Comparison of ENCODE assay signal across 18 cellular contexts in the genomic region with DNA sequence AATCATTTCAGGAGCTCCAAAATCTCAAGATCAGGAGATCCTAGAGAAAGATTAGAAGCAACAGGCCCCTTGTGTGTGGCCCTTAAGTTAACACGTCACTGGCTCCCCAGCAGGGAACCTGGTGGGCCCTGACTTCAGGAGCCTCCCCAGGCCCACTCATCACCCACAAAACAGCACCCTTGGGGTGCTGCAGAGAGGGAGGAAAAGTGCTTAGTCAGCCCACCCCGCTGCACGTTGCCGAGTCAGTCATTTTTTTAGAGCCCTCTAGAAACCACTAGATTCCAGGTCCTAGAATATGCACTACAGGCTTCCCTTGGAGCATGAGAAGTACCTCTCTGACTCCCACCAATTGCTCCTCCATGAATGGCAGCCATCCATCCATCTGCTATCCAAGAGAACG.
A peak's percentile ranks its signal among the peaks of the same experiment; 100 is the strongest.
DNase-seq lines count a peak whose midpoint lies in the region; ATAC-seq, FAIRE-seq and TF ChIP-seq lines count a peak whose summit lies in the region.
"Had no signal": no experiment of that assay in that cellular context is flagged by ENCODE, and none has a peak within 500 bp of the region (broad histone marks: within the 10 kb centered on the region; RNA-seq: fewer than 3 reads in every experiment).

No MANE protein-coding gene starts in this region.

- H3K36me3 Mint-ChIP-seq in astrocyte (ENCODE audit: low read depth, unreplicated experiment), result peaks cover 6% of the 10 kb centered on the region
- H3K36me3 Mint-ChIP-seq in natural killer cell, result no peaks in the 10 kb centered on the region

- no peak for ATAC-seq in natural killer cell
- ATAC-seq in HG03045 (IDR thresholded peaks at IDR 0.05; ENCODE audit: unreplicated experiment), result no peak

- H3K4me1 ChIP-seq in Peyer's patch (peaks cover 0 to 19% (median 3%) of the 10 kb centered on the region in 4 donors), astrocyte (ENCODE audit: insufficient read depth, low read length) (peaks cover 7% of the 10 kb centered on the region), tibial artery (peaks cover 0 to 33% (median 25%) of the 10 kb centered on the region in 4 donors)

- no peak for FAIRE-seq in astrocyte (lab: Jason Lieb, UNC)
- FAIRE-seq: colon, frontal cortex had no signal

- peaks cover 61% of the 10 kb centered on the region for H3K79me2 ChIP-seq in astrocyte (ENCODE audit: insufficient read depth, low read length)

- no peak overlapping the region for H3K4me2 ChIP-seq in astrocyte (ENCODE audit: low read length)

- H3K27ac Mint-ChIP-seq in astrocyte (ENCODE audit: unreplicated experiment) (peak overlapping the region; percentile 22), natural killer cell (peak overlapping the region; percentile 34 to 76)
- H3K27ac Mint-ChIP-seq: progenitor cell of endocrine pancreas had no signal

- no peak for TF ChIP-seq CTCF in Peyer's patch (IDR thresholded peaks at IDR 0.05)
- TF ChIP-seq CTCF in astrocyte (IDR thresholded peaks at IDR 0.05; ENCODE audit: insufficient read depth, low read depth, low read length), result no peak
- no peak for TF ChIP-seq CTCF in natural killer cell (IDR thresholded peaks at IDR 0.05)
- no peak for TF ChIP-seq CTCF in tibial artery (IDR thresholded peaks at IDR 0.05)

- H4K20me1 ChIP-seq in astrocyte (ENCODE audit: insufficient read depth, low read length), result peaks cover 91% of the 10 kb centered on the region

- H3K27ac ChIP-seq in Peyer's patch, result peak overlapping the region in 3 of 4 donors; percentile 11 to 86 (median 35)
- H3K27ac ChIP-seq in astrocyte (ENCODE audit: low read depth, low read length), result no peak overlapping the region
- peak overlapping the region; percentile 81 to 84 for H3K27ac ChIP-seq in tibial artery
- H3K27ac ChIP-seq: C4-2B had no signal

- no peaks in the 10 kb centered on the region for H3K9me3 ChIP-seq in Peyer's patch
- H3K9me3 ChIP-seq in astrocyte (ENCODE audit: insufficient read depth, low read depth, low read length), result no peaks in the 10 kb centered on the region
- no peaks in the 10 kb centered on the region for H3K9me3 ChIP-seq in tibial artery

- no peaks in the 10 kb centered on the region for H3K36me3 ChIP-seq in Peyer's patch
- no peaks in the 10 kb centered on the region for H3K36me3 ChIP-seq in astrocyte (ENCODE audit: insufficient read depth, low read length)
- no peaks in the 10 kb centered on the region for H3K36me3 ChIP-seq in tibial artery

- intact Hi-C loops in natural killer cell (cut with micrococcal nuclease) (no loop called here), tibial artery (cut with DNase I; ENCODE audit: low total_unique reads) (no loop called here)

- H2AFZ ChIP-seq in astrocyte (ENCODE audit: low read depth, low read length), result no peak overlapping the region

- H3K4me3 ChIP-seq in Peyer's patch (no peak overlapping the region), astrocyte (ENCODE audit: insufficient read depth, low read depth, low read length) (no peak overlapping the region), tibial artery (no peak overlapping the region)

- no peak overlapping the region for H3K9ac ChIP-seq in astrocyte (ENCODE audit: low read length)

- H3K4me3 Mint-ChIP-seq in astrocyte (ENCODE audit: unreplicated experiment), result no peak overlapping the region
- no peak overlapping the region for H3K4me3 Mint-ChIP-seq in natural killer cell

- H3K9me3 Mint-ChIP-seq in astrocyte (ENCODE audit: unreplicated experiment) (peaks cover 3% of the 10 kb centered on the region), natural killer cell (no peaks in the 10 kb centered on the region)

- no peaks in the 10 kb centered on the region for H3K27me3 Mint-ChIP-seq in astrocyte (ENCODE audit: low read depth, unreplicated experiment)
- H3K27me3 Mint-ChIP-seq in natural killer cell (ENCODE audit: low read depth in 2 of 2), result no peaks in the 10 kb centered on the region
- H3K27me3 Mint-ChIP-seq: naive B cell, progenitor cell of endocrine pancreas had no signal

- H3K4me1 Mint-ChIP-seq in astrocyte (ENCODE audit: low read depth, unreplicated experiment) (peaks cover 26% of the 10 kb centered on the region), natural killer cell (peaks cover 56 to 72% of the 10 kb centered on the region in 2 donors)

- H3K27me3 ChIP-seq in Peyer's patch (no peaks in the 10 kb centered on the region), astrocyte (ENCODE audit: insufficient read depth, low read length) (no peaks in the 10 kb centered on the region), tibial artery (no peaks in the 10 kb centered on the region)

- TF ChIP-seq POLR2A in Peyer's patch (IDR thresholded peaks at IDR 0.05), result no peak

- DNase-seq in Peyer's patch (no peak), astrocyte (ENCODE audit: low read depth) (no peak), natural killer cell (no peak), tibial artery (no peak), LoVo (ENCODE audit: low spot score) (no peak), DMS53 treated with DMSO at 0.1 percent for 48 hours (lab: John Stamatoyannopoulos, UW; ENCODE audit: unreplicated experiment) (no peak)
- DNase-seq: activated CD8-positive, alpha-beta memory T cell treated with anti-CD3 and anti-CD28 coated beads, Interleukin-2, amount 50 U/mL, for 4 hours; DMS79 treated with DMSO at 0.1 percent for 48 hours; naive B cell; NCI-H2029 treated with DMSO at 0.1 percent for 48 hours; NCI-H510A treated with DMSO at 0.1 percent for 48 hours; SIG-M5; stimulated activated CD4-positive, alpha-beta T cell treated with anti-CD3 and anti-CD28 coated beads, Interleukin-15, amount 100 ng/mL, for 24 hours had no signal
